Comparison of ENCODE assay signal across 8 cellular contexts in genomic region chr16:685967-686366, GRCh38. TPM values are rescaled to one million over a fixed set of nuclear protein-coding genes. Genes with fewer than 3 reads are reported as not detected.
DNase-seq lines count a peak whose midpoint lies in the region; ATAC-seq and TF ChIP-seq lines count a peak whose summit lies in the region.

No MANE protein-coding gene starts in this region.

- CTCF ChIA-PET in activated CD4-positive, alpha-beta T cell treated with anti-CD3 and anti-CD28 coated beads for 36 hours (lab: Charles Lee), result interaction anchor here (0.5 kb wide), 1 partner anchor 1529 kb away, joined by 4 read pairs; the partner anchor contains the start of gene PGP

- no peaks in the 10 kb centered on the region for H3K9me3 ChIP-seq in ascending aorta

- H3K9me3 Mint-ChIP-seq in activated CD4-positive, alpha-beta T cell treated with anti-CD3 and anti-CD28 coated beads for 36 hours (ENCODE audit: low read depth), result no peaks in the 10 kb centered on the region
- no peaks in the 10 kb centered on the region for H3K9me3 Mint-ChIP-seq in stimulated activated effector memory CD8-positive, alpha-beta T cell treated with anti-CD3 and anti-CD28 coated beads, Interleukin-12 subunit alpha, Interleukin-12 subunit beta, amount 100 ng/mL, for 72 hours

- H3K36me3 ChIP-seq in ascending aorta, result peaks cover 20 to 36% of the 10 kb centered on the region in 2 donors

- H3K27me3 Mint-ChIP-seq in activated CD4-positive, alpha-beta T cell treated with anti-CD3 and anti-CD28 coated beads for 36 hours, result no peaks in the 10 kb centered on the region

- TF ChIP-seq CTCF in ascending aorta (IDR thresholded peaks at IDR 0.05), result peak in 1 of 3 experiments; percentile 19

- H3K27ac Mint-ChIP-seq in activated CD4-positive, alpha-beta T cell treated with anti-CD3 and anti-CD28 coated beads for 36 hours, result no peak overlapping the region
- H3K27ac Mint-ChIP-seq in stimulated activated effector memory CD8-positive, alpha-beta T cell treated with anti-CD3 and anti-CD28 coated beads, Interleukin-12 subunit alpha, Interleukin-12 subunit beta, amount 100 ng/mL, for 72 hours, result peak overlapping the region; percentile 45

- peaks cover 46% of the 10 kb centered on the region for H3K4me1 Mint-ChIP-seq in activated CD4-positive, alpha-beta T cell treated with anti-CD3 and anti-CD28 coated beads for 36 hours
- H3K4me1 Mint-ChIP-seq in stimulated activated effector memory CD8-positive, alpha-beta T cell treated with anti-CD3 and anti-CD28 coated beads, Interleukin-12 subunit alpha, Interleukin-12 subunit beta, amount 100 ng/mL, for 72 hours, result peaks cover 52% of the 10 kb centered on the region

- H3K27ac ChIP-seq in ascending aorta, result no peak overlapping the region

- peak; percentile 47 for DNase-seq in activated CD4-positive, alpha-beta T cell treated with anti-CD3 and anti-CD28 coated beads for 36 hours
- no peak for DNase-seq in activated CD4-positive, alpha-beta T cell treated with anti-CD3 and anti-CD28 coated beads, Interleukin-2, amount 50 U/mL, for 4 hours
- peak; percentile 73 for DNase-seq in NCI-H460 (ENCODE audit: extremely low read depth, low read depth)
- DNase-seq in dermis blood vessel endothelial cell, result peak; percentile 76
- DNase-seq in stimulated activated effector memory CD8-positive, alpha-beta T cell treated with anti-CD3 and anti-CD28 coated beads, Interleukin-12 subunit alpha, Interleukin-12 subunit beta, amount 100 ng/mL, for 72 hours (ENCODE audit: low spot score in 2 of 2), result no peak
- no peak for DNase-seq in ascending aorta (ENCODE audit: low spot score in 2 of 2)

- H3K4me3 ChIP-seq in ascending aorta, result no peak overlapping the region

- peaks cover 26 to 46% of the 10 kb centered on the region in 2 donors for H3K4me1 ChIP-seq in ascending aorta

- H3K36me3 Mint-ChIP-seq in activated CD4-positive, alpha-beta T cell treated with anti-CD3 and anti-CD28 coated beads for 36 hours (ENCODE audit: low read depth), result peaks cover 31% of the 10 kb centered on the region
- peaks cover 49% of the 10 kb centered on the region for H3K36me3 Mint-ChIP-seq in stimulated activated effector memory CD8-positive, alpha-beta T cell treated with anti-CD3 and anti-CD28 coated beads, Interleukin-12 subunit alpha, Interleukin-12 subunit beta, amount 100 ng/mL, for 72 hours

- intact Hi-C loops in activated CD4-positive, alpha-beta T cell treated with anti-CD3 and anti-CD28 coated beads for 36 hours (cut with DNase I, micrococcal nuclease), result loop anchor here in 1 of 2 experiments (2.0 kb wide), 1 partner anchor 17 kb away; the partner anchor contains the start of gene RHOT2
- intact Hi-C loops in ascending aorta (cut with DNase I), result no loop called here

- H3K27me3 ChIP-seq in ascending aorta, result no peaks in the 10 kb centered on the region

- POLR2A ChIA-PET in activated CD4-positive, alpha-beta T cell treated with anti-CD3 and anti-CD28 coated beads for 36 hours (lab: Charles Lee), result no interaction called here

- ATAC-seq in activated CD4-positive, alpha-beta T cell treated with anti-CD3 and anti-CD28 coated beads for 36 hours, result no peak
- ATAC-seq in stimulated activated effector memory CD8-positive, alpha-beta T cell treated with anti-CD3 and anti-CD28 coated beads, Interleukin-12 subunit alpha, Interleukin-12 subunit beta, amount 100 ng/mL, for 72 hours, result no peak
- ATAC-seq in GM18858 (IDR thresholded peaks at IDR 0.05; ENCODE audit: unreplicated experiment) (no peak), HG02884 (IDR thresholded peaks at IDR 0.05; ENCODE audit: unreplicated experiment) (no peak)

- no peak overlapping the region for H3K4me3 Mint-ChIP-seq in activated CD4-positive, alpha-beta T cell treated with anti-CD3 and anti-CD28 coated beads for 36 hours
- H3K4me3 Mint-ChIP-seq in stimulated activated effector memory CD8-positive, alpha-beta T cell treated with anti-CD3 and anti-CD28 coated beads, Interleukin-12 subunit alpha, Interleukin-12 subunit beta, amount 100 ng/mL, for 72 hours, result peak overlapping the region; percentile 23

RNA-seq across cellular contexts. Expression of gene JMJD8, which starts 1.8 kb away (rescaled TPM):
- 10 to 100 TPM; 26.1 to 31.4 TPM for total RNA-seq in activated CD4-positive, alpha-beta T cell treated with anti-CD3 and anti-CD28 coated beads for 36 hours
- 46.5 and 52.1 TPM in 2 replicates for total RNA-seq in NCI-H460 (2014; rRNA removed; shearing (Covaris generic))
- 122 and 162 TPM in 2 replicates for polyA plus RNA-seq in NCI-H460 (2014; cell fraction: nucleus; rRNA removed)
- 34.9 and 45.7 TPM in 2 replicates for total RNA-seq in dermis blood vessel endothelial cell
- 158 TPM for total RNA-seq in ascending aorta

RNA-seq across cellular contexts. Expression of gene WDR24, which starts 4.2 kb away (rescaled TPM):
- 10 to 100 TPM; 18.4 to 23.1 TPM for total RNA-seq in activated CD4-positive, alpha-beta T cell treated with anti-CD3 and anti-CD28 coated beads for 36 hours
- 8.8 and 10.2 TPM in 2 replicates for total RNA-seq in NCI-H460 (2014; rRNA removed; shearing (Covaris generic))
- 18.3 and 25.1 TPM in 2 replicates for polyA plus RNA-seq in NCI-H460 (2014; cell fraction: nucleus; rRNA removed)
- total RNA-seq in dermis blood vessel endothelial cell, result 2.7 and 5.3 TPM in 2 replicates
- total RNA-seq in ascending aorta, result 11.4 TPM

RNA-seq across cellular contexts. Expression of gene STUB1, which starts 5.8 kb away (rescaled TPM):
- 10 to 100 TPM; 61.1 to 67.0 TPM for total RNA-seq in activated CD4-positive, alpha-beta T cell treated with anti-CD3 and anti-CD28 coated beads for 36 hours
- total RNA-seq in NCI-H460 (2014; rRNA removed; shearing (Covaris generic)), result 69.3 and 83.1 TPM in 2 replicates
- polyA plus RNA-seq in NCI-H460 (2014; cell fraction: nucleus; rRNA removed), result 317 and 385 TPM in 2 replicates
- 93.9 and 94.1 TPM in 2 replicates for total RNA-seq in dermis blood vessel endothelial cell
- total RNA-seq in ascending aorta, result 258 TPM

RNA-seq across cellular contexts. Expression of gene RHBDL1, which starts 10.5 kb away (rescaled TPM):
- under 1 TPM; 0.40 to 0.59 TPM for total RNA-seq in activated CD4-positive, alpha-beta T cell treated with anti-CD3 and anti-CD28 coated beads for 36 hours
- total RNA-seq in NCI-H460 (2014; rRNA removed; shearing (Covaris generic)), result 2.2 and 2.3 TPM in 2 replicates
- polyA plus RNA-seq in NCI-H460 (2014; cell fraction: nucleus; rRNA removed), result 16.8 and 18.1 TPM in 2 replicates
- total RNA-seq in dermis blood vessel endothelial cell (0.05 and 0.51 TPM in 2 replicates), ascending aorta (1.1 TPM)

RNA-seq across cellular contexts. Expression of gene RHOT2, which starts 18.0 kb away (rescaled TPM):
- total RNA-seq in activated CD4-positive, alpha-beta T cell treated with anti-CD3 and anti-CD28 coated beads for 36 hours, result 100 to 1,000 TPM; 123 to 130 TPM
- total RNA-seq in NCI-H460 (2014; rRNA removed; shearing (Covaris generic)), result 39.6 and 47.4 TPM in 2 replicates
- polyA plus RNA-seq in NCI-H460 (2014; cell fraction: nucleus; rRNA removed), result 841 and 1,254 TPM in 2 replicates
- total RNA-seq in dermis blood vessel endothelial cell, result 32.9 and 49.0 TPM in 2 replicates
- 41.8 TPM for total RNA-seq in ascending aorta

Comparison
In these comparisons a context has a peak if more than half of its experiments do, and no peak if none do; other contexts are left out.
1. DNase-seq: peak in activated CD4-positive, alpha-beta T cell treated with anti-CD3 and anti-CD28 coated beads for 36 hours (single experiment), NCI-H460 (single experiment) and dermis blood vessel endothelial cell (single experiment); none in activated CD4-positive, alpha-beta T cell treated with anti-CD3 and anti-CD28 coated beads, Interleukin-2, amount 50 U/mL, for 4 hours (0 of 2), stimulated activated effector memory CD8-positive, alpha-beta T cell treated with anti-CD3 and anti-CD28 coated beads, Interleukin-12 subunit alpha, Interleukin-12 subunit beta, amount 100 ng/mL, for 72 hours (0 of 2) and ascending aorta (0 of 2).